Comparison of ENCODE assay signal across 17 cellular contexts in genomic region chr3:120568198-120568523, GRCh38. TPM values are rescaled to one million over a fixed set of nuclear protein-coding genes. Genes with fewer than 3 reads are reported as not detected.
A peak's percentile ranks its signal among the peaks of the same experiment; 100 is the strongest.
DNase-seq lines count a peak whose midpoint lies in the region; ATAC-seq, FAIRE-seq and TF ChIP-seq lines count a peak whose summit lies in the region.
"Had no signal": no experiment of that assay in that cellular context is flagged by ENCODE, and none has a peak within 500 bp of the region (broad histone marks: within the 10 kb centered on the region; RNA-seq: fewer than 3 reads in every experiment).

No MANE protein-coding gene starts in this region.

- H3K9me3 Mint-ChIP-seq in chondrocyte (ENCODE audit: low read depth) (peaks cover 2% of the 10 kb centered on the region), nephron (peaks cover 10% of the 10 kb centered on the region)
- no peaks in the 10 kb centered on the region for H3K9me3 Mint-ChIP-seq in activated naive CD4-positive, alpha-beta T cell treated with anti-CD3 and anti-CD28 coated beads, Interleukin-2, amount 10 ng/mL, durations not matched to agents 7 days and 5 days
- H3K9me3 Mint-ChIP-seq: activated naive CD4-positive, alpha-beta T cell treated with anti-CD3 and anti-CD28 coated beads for 36 hours; CD4-positive, alpha-beta T cell; stimulated activated memory B cell treated with anti-CD40 and anti-IgM and Interleukin-4, amounts not matched to agents 10 μg/mL and 1 μg/mL and 100 μg/mL, for 72 hours had no signal

- in situ Hi-C loops in HepG2 (cut with HindIII; ENCODE audit: extremely low pct_ligation_motif_present, low pct_unique_long_range_greater_than_20kb), result no loop called here

- POLR2A ChIA-PET in HepG2 (lab: Yijun Ruan, JAX), result interaction anchor here (1.7 kb wide), 1 partner anchor 28 kb away, joined by 5 read pairs; the partner anchor contains the start of gene NDUFB4

- ATAC-seq in HepG2 (peak; percentile 43), right lobe of liver (no peak)

- H3K9ac ChIP-seq in HepG2 (ENCODE audit: insufficient read depth, low read depth, low read length), result no peak overlapping the region

- no peak overlapping the region for H3K27ac Mint-ChIP-seq in chondrocyte (ENCODE audit: unreplicated experiment)
- H3K27ac Mint-ChIP-seq in nephron, result peak overlapping the region; percentile 32 to 68 (median 41)
- H3K27ac Mint-ChIP-seq in activated naive CD4-positive, alpha-beta T cell treated with anti-CD3 and anti-CD28 coated beads, Interleukin-2, amount 10 ng/mL, durations not matched to agents 7 days and 5 days, result no peak overlapping the region
- H3K27ac Mint-ChIP-seq: activated naive CD4-positive, alpha-beta T cell treated with anti-CD3 and anti-CD28 coated beads for 36 hours; CD4-positive, alpha-beta T cell; progenitor cell of endocrine pancreas; stimulated activated memory B cell treated with anti-CD40 and anti-IgM and Interleukin-4, amounts not matched to agents 10 μg/mL and 1 μg/mL and 100 μg/mL, for 72 hours had no signal

- TF ChIP-seq EP300 in HepG2 (IDR thresholded peaks at IDR 0.05; ENCODE audit: low read depth in 2 of 2, low read length in 2 of 2) (no peak), HepG2 (CRISPR knock-in tag; IDR thresholded peaks at IDR 0.05; ENCODE audit: borderline replicate concordance) (no peak)

- H3K4me3 Mint-ChIP-seq in chondrocyte (ENCODE audit: unreplicated experiment) (peak overlapping the region; percentile 68), nephron (no peak overlapping the region)
- no peak overlapping the region for H3K4me3 Mint-ChIP-seq in activated naive CD4-positive, alpha-beta T cell treated with anti-CD3 and anti-CD28 coated beads, Interleukin-2, amount 10 ng/mL, durations not matched to agents 7 days and 5 days

- H3K36me3 ChIP-seq in HepG2 (replicated peaks in 1 of 2; ENCODE audit: control insufficient read depth in 1 of 2, insufficient read depth in 2 of 2, low read length in 2 of 2) (no peaks in the 10 kb centered on the region), right lobe of liver (no peaks in the 10 kb centered on the region), prostate gland (no peaks in the 10 kb centered on the region), esophagus squamous epithelium (no peaks in the 10 kb centered on the region)

- TF ChIP-seq POLR2A in HepG2 (IDR thresholded peaks at IDR 0.05; ENCODE audit: insufficient read depth in 1 of 2, low read depth in 2 of 2, low read length in 2 of 2), result no peak
- no peak for TF ChIP-seq POLR2A in right lobe of liver (IDR thresholded peaks at IDR 0.05)
- no peak for TF ChIP-seq POLR2A in prostate gland (IDR thresholded peaks at IDR 0.05)
- no peak for TF ChIP-seq POLR2A in esophagus squamous epithelium (IDR thresholded peaks at IDR 0.05)

- H3K36me3 Mint-ChIP-seq in chondrocyte (ENCODE audit: low read depth), result peaks cover 2% of the 10 kb centered on the region
- H3K36me3 Mint-ChIP-seq in nephron (ENCODE audit: low read depth), result no peaks in the 10 kb centered on the region
- H3K36me3 Mint-ChIP-seq in activated naive CD4-positive, alpha-beta T cell treated with anti-CD3 and anti-CD28 coated beads, Interleukin-2, amount 10 ng/mL, durations not matched to agents 7 days and 5 days, result no peaks in the 10 kb centered on the region
- H3K36me3 Mint-ChIP-seq: stimulated activated memory B cell treated with anti-CD40 and anti-IgM and Interleukin-4, amounts not matched to agents 10 μg/mL and 1 μg/mL and 100 μg/mL, for 72 hours had no signal

- H3K27me3 Mint-ChIP-seq in chondrocyte (ENCODE audit: low read depth), result no peaks in the 10 kb centered on the region
- H3K27me3 Mint-ChIP-seq in nephron (ENCODE audit: low read depth), result no peaks in the 10 kb centered on the region
- H3K27me3 Mint-ChIP-seq in activated naive CD4-positive, alpha-beta T cell treated with anti-CD3 and anti-CD28 coated beads, Interleukin-2, amount 10 ng/mL, durations not matched to agents 7 days and 5 days, result peaks cover 4% of the 10 kb centered on the region
- H3K27me3 Mint-ChIP-seq: progenitor cell of endocrine pancreas had no signal

- no peak for TF ChIP-seq CTCF in HepG2 (CRISPR knock-in tag; IDR thresholded peaks at IDR 0.05)
- TF ChIP-seq CTCF in right lobe of liver (IDR thresholded peaks at IDR 0.05), result no peak
- TF ChIP-seq CTCF in chondrocyte (IDR thresholded peaks at IDR 0.05), result no peak
- TF ChIP-seq CTCF in nephron (IDR thresholded peaks at IDR 0.05; ENCODE audit: unreplicated experiment in 3 of 3), result no peak
- TF ChIP-seq CTCF in prostate gland (IDR thresholded peaks at IDR 0.05), result no peak
- no peak for TF ChIP-seq CTCF in esophagus squamous epithelium (IDR thresholded peaks at IDR 0.05)

- no peaks in the 10 kb centered on the region for H4K20me1 ChIP-seq in HepG2 (ENCODE audit: insufficient read depth, low read length)

- 0 out of 5 replicates have a peak, but pooled peaks cover 2 to 3% of the 10 kb centered on the region in 2 experiments for H3K27me3 ChIP-seq in HepG2 (ENCODE audit: control insufficient read depth in 1 of 2, insufficient read depth in 2 of 2, low read length in 2 of 2)
- no peaks in the 10 kb centered on the region for H3K27me3 ChIP-seq in right lobe of liver
- no peaks in the 10 kb centered on the region for H3K27me3 ChIP-seq in prostate gland (replicated peaks; ENCODE audit: insufficient read depth)
- H3K27me3 ChIP-seq in esophagus squamous epithelium, result no peaks in the 10 kb centered on the region

- H3K9me3 ChIP-seq in HepG2 (ENCODE audit: low read length), result no peaks in the 10 kb centered on the region
- no peaks in the 10 kb centered on the region for H3K9me3 ChIP-seq in right lobe of liver
- no peaks in the 10 kb centered on the region for H3K9me3 ChIP-seq in prostate gland
- no peaks in the 10 kb centered on the region for H3K9me3 ChIP-seq in esophagus squamous epithelium

- 57% methylated on average over 3 of the region's 3 CpGs for WGBS in HepG2 (ENCODE audit: low lambda C conversion rate)
- 56% methylated on average over 3 of the region's 3 CpGs for WGBS in right lobe of liver (ENCODE audit: insufficient coverage, low coverage, low lambda C conversion rate, missing lambda C conversion rate)
- WGBS in prostate gland, result 67% methylated on average over 3 of the region's 3 CpGs
- WGBS in esophagus squamous epithelium, 2 donors, result 66 to 69% methylated on average over 3 of the region's 3 CpGs

- no peak for FAIRE-seq in HepG2 (lab: Jason Lieb, UNC)
- FAIRE-seq: TTC549 had no signal

- CTCF ChIA-PET in HepG2 (lab: Yijun Ruan, JAX; ENCODE audit: low intra/inter-chr PET ratio, low total read pairs), result no interaction called here
- CTCF ChIA-PET in activated naive CD4-positive, alpha-beta T cell treated with anti-CD3 and anti-CD28 coated beads, Interleukin-2, amount 10 ng/mL, durations not matched to agents 7 days and 5 days (lab: Charles Lee), result interaction anchor here (0.6 to 6.0 kb wide), 7 partner anchors 10 to 740 kb away, joined by 3 to 45 read pairs (median 13); partner anchors contain the start of genes GTF2E1, NDUFB4 and RABL3

- H3K27ac ChIP-seq in HepG2 (ENCODE audit: extremely low read length, insufficient read depth, low read length) (no peak overlapping the region), right lobe of liver (no peak overlapping the region), prostate gland (peak overlapping the region in 1 of 2 donors; percentile 28), esophagus squamous epithelium (no peak overlapping the region)
- H3K27ac ChIP-seq: HL-60, SK-N-MC had no signal

- no TSS peak for BruUV-seq in HepG2 (replicated peaks; lab: Mats Ljungman, UMichigan)

- no peaks in the 10 kb centered on the region for H3K79me2 ChIP-seq in HepG2 (ENCODE audit: insufficient read depth, low read length)

- H3K4me2 ChIP-seq in HepG2 (ENCODE audit: low read depth, low read length), result no peak overlapping the region

- no peak overlapping the region for H2AFZ ChIP-seq in HepG2 (ENCODE audit: low read length)

- no peak for TF ChIP-seq RAD21 in HepG2 (CRISPR knock-in tag; IDR thresholded peaks at IDR 0.05)

- H3K4me1 ChIP-seq in HepG2 (ENCODE audit: insufficient read depth, low read length) (peaks cover 5% of the 10 kb centered on the region; the same call in 1 of the 2 replicates), right lobe of liver (peaks cover 0 to 7% (median 2%) of the 10 kb centered on the region in 4 donors), prostate gland (replicated peaks) (no peaks in the 10 kb centered on the region), esophagus squamous epithelium (peaks cover 0 to 16% (median 5%) of the 10 kb centered on the region in 3 donors)

- intact Hi-C loops in HepG2 (cut with micrococcal nuclease; ENCODE audit: unreplicated experiment), result no loop called here
- intact Hi-C loops in right lobe of liver (cut with DNase I), result no loop called here
- intact Hi-C loops in prostate gland (cut with DNase I), result loop anchor here (10.0 kb wide), 1 partner anchor 957 kb away; no protein-coding TSS in a partner anchor
- intact Hi-C loops in esophagus squamous epithelium (cut with DNase I), result no loop called here

- DNase-seq in HepG2 (ENCODE audit: low spot score) (no peak), right lobe of liver (no peak), chondrocyte (ENCODE audit: low spot score) (no peak), islet precursor cell (no peak), prostate gland (ENCODE audit: low spot score) (no peak), esophagus squamous epithelium (lab: John Stamatoyannopoulos, UW) (no peak)
- no peak for DNase-seq in activated naive CD4-positive, alpha-beta T cell treated with anti-CD3 and anti-CD28 coated beads, Interleukin-2, amount 10 ng/mL, durations not matched to agents 7 days and 5 days
- DNase-seq: activated T-cell treated with anti-CD3 and anti-CD28 coated beads for 4 hours; CD4-positive, alpha-beta T cell; DMS79 had no signal

- H3K4me1 Mint-ChIP-seq in chondrocyte (ENCODE audit: low read depth) (peaks cover 6% of the 10 kb centered on the region), nephron (peaks cover 14% of the 10 kb centered on the region)
- no peaks in the 10 kb centered on the region for H3K4me1 Mint-ChIP-seq in activated naive CD4-positive, alpha-beta T cell treated with anti-CD3 and anti-CD28 coated beads, Interleukin-2, amount 10 ng/mL, durations not matched to agents 7 days and 5 days
- H3K4me1 Mint-ChIP-seq: stimulated activated memory B cell treated with anti-CD40 and anti-IgM and Interleukin-4, amounts not matched to agents 10 μg/mL and 1 μg/mL and 100 μg/mL, for 72 hours had no signal

- H3K4me3 ChIP-seq in HepG2 (replicated peaks in 1 of 3; ENCODE audit: insufficient read depth in 1 of 3, low read depth in 2 of 3, low read length in 3 of 3) (no peak overlapping the region), right lobe of liver (no peak overlapping the region), prostate gland (no peak overlapping the region), esophagus squamous epithelium (no peak overlapping the region)

RNA-seq across cellular contexts. Expression of gene NDUFB4, which starts 28.0 kb away (rescaled TPM):
- total RNA-seq in HepG2 (2016; rRNA removed; fragmentation: Illumina TruSeq; extraction: Trizol) (115 and 117 TPM in 2 replicates), right lobe of liver (10 to 100 TPM; 69.3 to 98.9 (median 77.5) TPM), chondrocyte (81.8 to 109 TPM (median 87.6 TPM) in 3 replicates), prostate gland (100 to 1,000 TPM in 1 of 2 donors, 10 to 100 TPM in 1; 83.3 to 159 TPM), esophagus squamous epithelium (100 to 1,000 TPM in 3 of 4 donors, 10 to 100 TPM in 1; 81.4 to 197 (median 119) TPM)
- total RNA-seq in HepG2 (2016; cell fraction: cytosol; rRNA removed; fragmentation: Illumina TruSeq; extraction: Trizol; ENCODE audit: low read depth), result 39.9 and 43.6 TPM in 2 replicates
- 110 and 124 TPM in 2 replicates for total RNA-seq in HepG2 (2016; cell fraction: insoluble cytoplasmic fraction; rRNA removed; fragmentation: Illumina TruSeq; extraction: Trizol)
- total RNA-seq in HepG2 (2016; cell fraction: membrane; rRNA removed; fragmentation: Illumina TruSeq; extraction: Trizol), result 33.6 and 35.8 TPM in 2 replicates
- 55.5 and 56.1 TPM in 2 replicates for total RNA-seq in HepG2 (2016; cell fraction: nucleus; rRNA removed; fragmentation: Illumina TruSeq; extraction: Trizol)
- 114 and 116 TPM in 2 replicates for polyA plus RNA-seq in HepG2 (2011; rRNA removed)
- 159 and 174 TPM in 2 replicates for polyA plus RNA-seq in HepG2 (2011; cell fraction: cytosol; rRNA removed)
- polyA plus RNA-seq in HepG2 (2011; cell fraction: nucleus; rRNA removed), result 62.2 and 63.2 TPM in 2 replicates
- 93.3 and 104 TPM in 2 replicates for polyA plus RNA-seq in HepG2 (2012)
- polyA plus RNA-seq in HepG2 (2016; cell fraction: cytosol; fragmentation: Illumina TruSeq; extraction: Trizol; ENCODE audit: low read depth), result 81.3 and 104 TPM in 2 replicates
- polyA plus RNA-seq in HepG2 (2016; cell fraction: insoluble cytoplasmic fraction; fragmentation: Illumina TruSeq; extraction: Trizol; ENCODE audit: low read depth), result 235 and 273 TPM in 2 replicates
- polyA plus RNA-seq in HepG2 (2016; cell fraction: membrane; fragmentation: Illumina TruSeq; extraction: Trizol; ENCODE audit: low read depth), result 63.4 and 67.0 TPM in 2 replicates
- polyA plus RNA-seq in HepG2 (2016; cell fraction: nucleus; fragmentation: Illumina TruSeq; extraction: Trizol; ENCODE audit: insufficient read depth, low read depth), result 131 and 145 TPM in 2 replicates
- 56.8 and 189 TPM in 2 replicates for polyA minus RNA-seq in HepG2 (2011; rRNA and poly(A)+ RNA removed; ENCODE audit: low replicate concordance)
- 65.4 and 78.7 TPM in 2 replicates for polyA minus RNA-seq in HepG2 (2011; cell fraction: cytosol; rRNA and poly(A)+ RNA removed)
- polyA minus RNA-seq in HepG2 (2011; cell fraction: nucleus; rRNA and poly(A)+ RNA removed), result 34.8 and 40.0 TPM in 2 replicates

Comparison
In these comparisons a context has a peak if more than half of its experiments do, and no peak if none do; other contexts are left out.
1. H3K27ac Mint-ChIP-seq: peak in nephron (3 of 3); none in chondrocyte (single experiment) and activated naive CD4-positive, alpha-beta T cell treated with anti-CD3 and anti-CD28 coated beads, Interleukin-2, amount 10 ng/mL, durations not matched to agents 7 days and 5 days (single experiment).